ENCODE assay signal across 11 cellular contexts in genomic region chr17:80663783-80664206, GRCh38.
DNase-seq lines count a peak whose midpoint lies in the region; ATAC-seq and TF ChIP-seq lines count a peak whose summit lies in the region.
"Had no signal": no experiment of that assay in that cellular context is flagged by ENCODE, and none has a peak within 500 bp of the region (broad histone marks: within the 10 kb centered on the region; RNA-seq: fewer than 3 reads in every experiment).

No MANE protein-coding gene starts in this region.

- peak overlapping the region; percentile 95 for H3K27ac Mint-ChIP-seq in activated naive CD4-positive, alpha-beta T cell treated with anti-CD3 and anti-CD28 coated beads, Interleukin-2, amount 10 ng/mL, durations not matched to agents 7 days and 5 days

- no peak overlapping the region for H3K4me3 ChIP-seq in lung
- no peak overlapping the region for H3K4me3 ChIP-seq in upper lobe of right lung
- no peak overlapping the region for H3K4me3 ChIP-seq in colonic mucosa
- H3K4me3 ChIP-seq: ascending aorta had no signal

- H3K4me3 Mint-ChIP-seq in activated naive CD4-positive, alpha-beta T cell treated with anti-CD3 and anti-CD28 coated beads, Interleukin-2, amount 10 ng/mL, durations not matched to agents 7 days and 5 days = peak overlapping the region; percentile 70

- intact Hi-C loops in upper lobe of right lung (cut with DNase I) (no loop called here), colonic mucosa (cut with DNase I) (no loop called here)

- H3K36me3 ChIP-seq in lung (ENCODE audit: control insufficient read depth in 2 of 2, insufficient read depth in 2 of 2, low read length in 2 of 2) (no peaks in the 10 kb centered on the region), upper lobe of right lung (no peaks in the 10 kb centered on the region), colonic mucosa (no peaks in the 10 kb centered on the region)
- H3K36me3 ChIP-seq: ascending aorta had no signal

- ATAC-seq in lung (ENCODE audit: insufficient read depth, low FRiP score) = no peak
- peak; percentile 86 for ATAC-seq in upper lobe of right lung
- ATAC-seq in HG02885 (IDR thresholded peaks at IDR 0.05; ENCODE audit: poor library complexity, unreplicated experiment) = no peak

- H3K4me1 ChIP-seq in lung (ENCODE audit: control insufficient read depth in 2 of 2, insufficient read depth in 2 of 2, low read length in 2 of 2) (peaks cover 3 to 8% of the 10 kb centered on the region in 2 donors), upper lobe of right lung (peaks cover 21% of the 10 kb centered on the region), colonic mucosa (no peaks in the 10 kb centered on the region)
- H3K4me1 ChIP-seq: ascending aorta had no signal

- H3K9me3 ChIP-seq in lung (ENCODE audit: control insufficient read depth in 2 of 2, insufficient read depth in 1 of 2, low read length in 1 of 2) (no peaks in the 10 kb centered on the region), upper lobe of right lung (no peaks in the 10 kb centered on the region), colonic mucosa (no peaks in the 10 kb centered on the region)
- H3K9me3 ChIP-seq: ascending aorta had no signal

- H3K9me3 Mint-ChIP-seq in activated naive CD4-positive, alpha-beta T cell treated with anti-CD3 and anti-CD28 coated beads, Interleukin-2, amount 10 ng/mL, durations not matched to agents 7 days and 5 days = peaks cover 2% of the 10 kb centered on the region

- peak overlapping the region in 1 of 2 donors; percentile 15 for H3K27ac ChIP-seq in lung (ENCODE audit: low read depth in 1 of 2, low read length in 1 of 2)
- peak overlapping the region; percentile 42 for H3K27ac ChIP-seq in upper lobe of right lung
- no peak overlapping the region for H3K27ac ChIP-seq in colonic mucosa
- H3K27ac ChIP-seq: ascending aorta, HL-60 had no signal

- 66 to 76% methylated on average over 11 of the region's 11 CpGs for WGBS in lung, 2 donors

- H3K9ac ChIP-seq in colonic mucosa (ENCODE audit: low read depth in 2 of 2, low read length in 2 of 2) = no peak overlapping the region

- peaks cover 82% of the 10 kb centered on the region for H3K4me1 Mint-ChIP-seq in activated naive CD4-positive, alpha-beta T cell treated with anti-CD3 and anti-CD28 coated beads, Interleukin-2, amount 10 ng/mL, durations not matched to agents 7 days and 5 days

- DNase-seq in activated gamma-delta T cell treated with Interleukin-2 at 50 U/mL for 16 hours (peak; percentile 19), activated gamma-delta T cell (lab: John Stamatoyannopoulos, UW) (no peak), lung (ENCODE audit: low spot score) (peak; percentile 33), upper lobe of right lung (no peak), NCI-H2081 (lab: John Stamatoyannopoulos, UW) (no peak), colonic mucosa (no peak)
- peak; percentile 73 for DNase-seq in activated naive CD4-positive, alpha-beta T cell treated with anti-CD3 and anti-CD28 coated beads, Interleukin-2, amount 10 ng/mL, durations not matched to agents 7 days and 5 days
- DNase-seq: mammary epithelial cell had no signal

- H3K36me3 Mint-ChIP-seq in activated naive CD4-positive, alpha-beta T cell treated with anti-CD3 and anti-CD28 coated beads, Interleukin-2, amount 10 ng/mL, durations not matched to agents 7 days and 5 days = peaks cover 44% of the 10 kb centered on the region

- H3K27me3 ChIP-seq in lung (ENCODE audit: control insufficient read depth, insufficient read depth) (no peaks in the 10 kb centered on the region), upper lobe of right lung (no peaks in the 10 kb centered on the region), colonic mucosa (no peaks in the 10 kb centered on the region)
- H3K27me3 ChIP-seq: ascending aorta had no signal

- CTCF ChIA-PET in activated naive CD4-positive, alpha-beta T cell treated with anti-CD3 and anti-CD28 coated beads, Interleukin-2, amount 10 ng/mL, durations not matched to agents 7 days and 5 days (lab: Charles Lee) = interaction anchor here (0.6 kb wide), 1 partner anchor 64 kb away, joined by 3 read pairs; no protein-coding TSS in a partner anchor

- H3K27me3 Mint-ChIP-seq in activated naive CD4-positive, alpha-beta T cell treated with anti-CD3 and anti-CD28 coated beads, Interleukin-2, amount 10 ng/mL, durations not matched to agents 7 days and 5 days = no peaks in the 10 kb centered on the region

- TF ChIP-seq CTCF in lung (IDR thresholded peaks at IDR 0.05; ENCODE audit: control extremely low read depth, extremely low read depth) = no peak
- no peak for TF ChIP-seq CTCF in upper lobe of right lung (IDR thresholded peaks at IDR 0.05)
- no peak for TF ChIP-seq CTCF in colonic mucosa (IDR thresholded peaks at IDR 0.05)

Comparison
In these comparisons a context has a peak if more than half of its experiments do, and no peak if none do; other contexts are left out.
1. DNase-seq: peak in activated gamma-delta T cell treated with Interleukin-2 at 50 U/mL for 16 hours (single experiment), activated naive CD4-positive, alpha-beta T cell treated with anti-CD3 and anti-CD28 coated beads, Interleukin-2, amount 10 ng/mL, durations not matched to agents 7 days and 5 days (single experiment) and lung (single experiment); none in activated gamma-delta T cell (single experiment), upper lobe of right lung (single experiment), NCI-H2081 (0 of 2) and colonic mucosa (single experiment).